1 cellular context compared by ENCODE assay signal in genomic region chr19:29909545-29909944, GRCh38.
TF ChIP-seq lines count a peak whose summit lies in the region.

No MANE protein-coding gene starts in this region.

TF ChIP-seq in K562, 482 proteins besides CTCF, POLR2A, EP300 and RAD21 (continued from another document):
- no peak for TF ChIP-seq THAP12 (CRISPR knock-in tag; IDR thresholded peaks at IDR 0.05)
- TF ChIP-seq KDM1A (IDR thresholded peaks at IDR 0.05) = peak; percentile 30 to 68; a peak in 2 of 4 replicates
- no peak for TF ChIP-seq SRSF9 (IDR thresholded peaks at IDR 0.05; ENCODE audit: borderline replicate concordance, low read depth, low read length)
- TF ChIP-seq PTBP1 (IDR thresholded peaks at IDR 0.05; ENCODE audit: low read depth, low read length) = no peak
- TF ChIP-seq ZNF512 (tag; IDR thresholded peaks at IDR 0.05) = peak; percentile 57
